ENCODE assay signal across 8 cellular contexts in genomic region chr16:67235816-67236547, GRCh38. TPM values are rescaled to one million over a fixed set of nuclear protein-coding genes. Genes with fewer than 3 reads are reported as not detected.
DNase-seq lines count a peak whose midpoint lies in the region; TF ChIP-seq lines count a peak whose summit lies in the region.

No MANE protein-coding gene starts in this region.

- POLR2A ChIA-PET in HEK293 (lab: Yijun Ruan, JAX) = interaction anchor here (1.3 to 4.0 kb wide), 3 partner anchors 9 to 13 kb away, joined by 3 to 25 read pairs (median 22); partner anchors contain the start of genes FHOD1 and TMEM208

- CTCF ChIA-PET in HEK293 (lab: Yijun Ruan, JAX) = interaction anchor here (0.6 to 1.4 kb wide), 2 partner anchors 10 to 497 kb away, joined by 3 read pairs; no protein-coding TSS in a partner anchor

- no peaks in the 10 kb centered on the region for H3K9me3 ChIP-seq in HEK293 (ENCODE audit: control insufficient read depth, insufficient read depth, low read depth, low read length)
- H3K9me3 ChIP-seq in esophagus squamous epithelium = no peaks in the 10 kb centered on the region
- no peaks in the 10 kb centered on the region for H3K9me3 ChIP-seq in thyroid gland

- DNase-seq in Ammon's horn (ENCODE audit: low spot score) (peak; percentile 32), esophagus squamous epithelium (lab: John Stamatoyannopoulos, UW) (no peak), thyroid gland (no peak), NOMO-1 (lab: John Stamatoyannopoulos, UW; ENCODE audit: unreplicated experiment in 2 of 2) (no peak), glomerular visceral epithelial cell (ENCODE audit: extremely low spot score) (no peak), NCI-H446 treated with DMSO at 0.1 percent for 48 hours (lab: John Stamatoyannopoulos, UW) (no peak)
- DNase-seq in activated CD4-positive, alpha-beta T cell treated with anti-CD3 and anti-CD28 coated beads, Interleukin-2, amount 50 U/mL, for 1 hour = peak; percentile 54

- peaks cover 8 to 74% of the 10 kb centered on the region in 2 experiments; a peak in 2 of 3 replicates for H3K36me3 ChIP-seq in HEK293 (ENCODE audit: control insufficient read depth in 2 of 2, insufficient read depth in 1 of 2, low read length in 2 of 2)
- peaks cover 20 to 85% (median 37%) of the 10 kb centered on the region in 3 donors for H3K36me3 ChIP-seq in esophagus squamous epithelium
- peaks cover 54 to 64% of the 10 kb centered on the region in 2 donors for H3K36me3 ChIP-seq in thyroid gland

- H3K27me3 ChIP-seq in esophagus squamous epithelium = no peaks in the 10 kb centered on the region
- H3K27me3 ChIP-seq in thyroid gland = no peaks in the 10 kb centered on the region

- intact Hi-C loops in esophagus squamous epithelium (cut with DNase I) = no loop called here
- intact Hi-C loops in thyroid gland (cut with DNase I) = no loop called here

- H3K4me3 ChIP-seq in HEK293 (ENCODE audit: low read depth, low read length) = no peak overlapping the region
- no peak overlapping the region for H3K4me3 ChIP-seq in esophagus squamous epithelium
- no peak overlapping the region for H3K4me3 ChIP-seq in thyroid gland (replicated peaks in 1 of 3)

- TF ChIP-seq CTCF in HEK293 (tag by site-specific recombination; IDR thresholded peaks at IDR 0.05) = no peak
- TF ChIP-seq CTCF in esophagus squamous epithelium (IDR thresholded peaks at IDR 0.05) = no peak
- TF ChIP-seq CTCF in thyroid gland (IDR thresholded peaks at IDR 0.05) = no peak

- 65 to 73% methylated on average over 13 of the region's 17 CpGs for WGBS in esophagus squamous epithelium, 2 donors
- 87 to 89% methylated on average over 17 of the region's 17 CpGs for WGBS in thyroid gland, 2 donors

- TF ChIP-seq POLR2A in esophagus squamous epithelium (IDR thresholded peaks at IDR 0.05) (no peak), thyroid gland (IDR thresholded peaks at IDR 0.05) (no peak)

- no peak overlapping the region for H3K27ac ChIP-seq in HEK293 (ENCODE audit: extremely low read depth, low read depth, low read length)
- H3K27ac ChIP-seq in esophagus squamous epithelium = peak overlapping the region in 3 of 4 donors; percentile 18 to 34 (median 25)
- H3K27ac ChIP-seq in thyroid gland = no peak overlapping the region

- H3K4me1 ChIP-seq in HEK293 (ENCODE audit: control insufficient read depth, insufficient read depth, low read length) = no peaks in the 10 kb centered on the region
- H3K4me1 ChIP-seq in esophagus squamous epithelium = peaks cover 0 to 9% (median 8%) of the 10 kb centered on the region in 3 donors
- peaks cover 13 to 15% of the 10 kb centered on the region in 2 donors for H3K4me1 ChIP-seq in thyroid gland

TF ChIP-seq in HEK293, 187 proteins besides CTCF, POLR2A, EP300 and RAD21:
- TF ChIP-seq AEBP2 (tag by site-specific recombination; IDR thresholded peaks at IDR 0.05; ENCODE audit: borderline replicate concordance) = no peak
- 0 out of 2 replicates have a peak, but pooled peaks have one; percentile 19 for TF ChIP-seq ZNF169 (tag by site-specific recombination; IDR thresholded peaks at IDR 0.05)
- TF ChIP-seq ZNF341 (tag by site-specific recombination; IDR thresholded peaks at IDR 0.05; ENCODE audit: low read depth) = no peak
- peak; percentile 38; the same call in 1 of the 2 replicates for TF ChIP-seq ZNF366 (tag by site-specific recombination; conservative IDR thresholded peaks at IDR 0.05)
- TF ChIP-seq ZNF2 (tag by site-specific recombination; IDR thresholded peaks at IDR 0.05) = no peak
- no peak for TF ChIP-seq ZBTB8A (tag by site-specific recombination; IDR thresholded peaks at IDR 0.05)

RNA-seq across cellular contexts. Expression of gene TMEM208, which starts 9.1 kb away (rescaled TPM):
- 10 to 100 TPM; 24.4 to 36.0 (median 31.7) TPM for total RNA-seq in esophagus squamous epithelium
- 10 to 100 TPM; 53.2 to 69.0 (median 58.3) TPM for total RNA-seq in thyroid gland

RNA-seq across cellular contexts. Expression of gene FHOD1, which starts 11.3 kb away (rescaled TPM):
- total RNA-seq in esophagus squamous epithelium = 1 to 10 TPM; 1.9 to 7.4 (median 5.3) TPM
- total RNA-seq in thyroid gland = 10 to 100 TPM; 17.9 to 26.4 (median 24.3) TPM

RNA-seq across cellular contexts. Expression of gene SLC9A5, which starts 12.8 kb away (rescaled TPM):
- under 1 TPM in 1 of 4 donors, not detected in 3; 0.19 TPM for total RNA-seq in esophagus squamous epithelium
- 1 to 10 TPM in 2 of 4 donors, under 1 TPM in 2; 0.56 to 3.0 (median 1.1) TPM for total RNA-seq in thyroid gland

RNA-seq across cellular contexts. Expression of gene ELMO3, which starts 37.1 kb away (rescaled TPM):
- total RNA-seq in esophagus squamous epithelium = 10 to 100 TPM; 30.1 to 35.9 (median 32.9) TPM
- 10 to 100 TPM; 26.0 to 37.8 (median 30.0) TPM for total RNA-seq in thyroid gland

RNA-seq across cellular contexts. Expression of gene PLEKHG4, which starts 43.4 kb away (rescaled TPM):
- 10 to 100 TPM in 1 of 4 donors, 1 to 10 TPM in 3; 5.0 to 11.4 (median 7.5) TPM for total RNA-seq in esophagus squamous epithelium
- total RNA-seq in thyroid gland = 10 to 100 TPM in 2 of 4 donors, 1 to 10 TPM in 2; 8.2 to 11.7 (median 9.5) TPM

Comparison
In these comparisons a context has a peak if more than half of its experiments do, and no peak if none do; other contexts are left out.
1. DNase-seq: peak in Ammon's horn (single experiment) and activated CD4-positive, alpha-beta T cell treated with anti-CD3 and anti-CD28 coated beads, Interleukin-2, amount 50 U/mL, for 1 hour (single experiment); none in esophagus squamous epithelium (single experiment), thyroid gland (0 of 2), NOMO-1 (0 of 2), glomerular visceral epithelial cell (single experiment) and NCI-H446 treated with DMSO at 0.1 percent for 48 hours (single experiment).
2. H3K27ac ChIP-seq: peak in esophagus squamous epithelium (3 of 4); none in HEK293 (single experiment) and thyroid gland (0 of 3).